ENCODE assay signal across 18 cellular contexts in the genomic region with DNA sequence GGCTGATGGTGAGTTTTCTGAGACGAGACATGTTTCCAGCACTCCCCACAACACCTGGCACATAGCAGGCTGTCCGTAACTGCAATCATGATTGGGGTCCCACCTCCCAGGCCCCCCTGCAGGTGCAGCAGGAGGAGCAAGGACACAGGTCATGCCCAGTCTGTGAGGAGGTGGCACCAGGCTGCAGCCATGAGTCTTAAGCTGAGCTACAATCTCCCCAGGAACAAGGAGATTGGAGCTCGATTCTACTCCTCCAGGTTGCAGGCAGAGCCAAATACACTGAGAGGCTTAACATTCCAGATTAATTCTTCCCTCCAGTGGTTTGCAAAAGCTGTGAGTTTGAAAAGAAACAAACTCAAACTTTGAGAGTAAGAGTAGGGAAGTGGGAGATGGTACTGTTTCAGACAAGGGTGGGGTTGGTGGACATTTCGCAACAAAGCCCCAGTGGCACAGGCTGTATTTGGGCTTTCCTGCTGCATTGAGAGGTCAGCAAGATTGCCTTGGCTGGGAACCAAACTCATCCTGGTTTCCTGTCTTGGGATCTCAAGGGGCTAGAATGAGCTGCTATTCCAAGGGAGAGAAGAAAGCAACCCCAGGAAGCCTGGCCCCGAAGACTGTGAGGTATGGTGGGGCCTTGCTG.
A peak's percentile ranks its signal among the peaks of the same experiment; 100 is the strongest.
DNase-seq lines count a peak whose midpoint lies in the region; ATAC-seq and TF ChIP-seq lines count a peak whose summit lies in the region.
"Had no signal": no experiment of that assay in that cellular context is flagged by ENCODE, and none has a peak within 500 bp of the region (broad histone marks: within the 10 kb centered on the region; RNA-seq: fewer than 3 reads in every experiment).

No MANE protein-coding gene starts in this region.

- CTCF ChIA-PET in CD4-positive, alpha-beta T cell (lab: Charles Lee) = no interaction called here

- H3K27me3 Mint-ChIP-seq in CD4-positive, alpha-beta T cell = peaks cover 3% of the 10 kb centered on the region

- H3K9me3 ChIP-seq in colonic mucosa (no peaks in the 10 kb centered on the region), lower lobe of right lung (no peaks in the 10 kb centered on the region), tibial artery (no peaks in the 10 kb centered on the region)
- H3K9me3 ChIP-seq in CD4-positive, alpha-beta T cell (ENCODE audit: control insufficient read depth, low read length) = no peaks in the 10 kb centered on the region

- ATAC-seq in lower lobe of right lung = peak; percentile 54 to 56
- no peak for ATAC-seq in CD4-positive, alpha-beta T cell (ENCODE audit: poor library complexity)
- ATAC-seq: activated CD4-positive, CD25-positive, alpha-beta regulatory T cell treated with anti-CD3 and anti-CD28 coated beads, Interleukin-2, amount 50 U/mL, for 24 hours; Panc1 had no signal

- no peaks in the 10 kb centered on the region for H3K36me3 Mint-ChIP-seq in CD4-positive, alpha-beta T cell (ENCODE audit: low read depth)
- H3K36me3 Mint-ChIP-seq: activated naive CD4-positive, alpha-beta T cell treated with anti-CD3 and anti-CD28 coated beads, Interleukin-2, amount 10 ng/mL, durations not matched to agents 7 days and 5 days; CD8-positive, alpha-beta memory T cell had no signal

- TF ChIP-seq CTCF in colonic mucosa (IDR thresholded peaks at IDR 0.05) (no peak), lower lobe of right lung (IDR thresholded peaks at IDR 0.05) (no peak), tibial artery (IDR thresholded peaks at IDR 0.05) (no peak)
- no peak for TF ChIP-seq CTCF in CD4-positive, alpha-beta T cell (IDR thresholded peaks at IDR 0.05)

- POLR2A ChIA-PET in CD4-positive, alpha-beta T cell (lab: Charles Lee) = no interaction called here

- peaks cover 2% of the 10 kb centered on the region for H3K4me1 ChIP-seq in colonic mucosa
- peaks cover 9% of the 10 kb centered on the region for H3K4me1 ChIP-seq in lower lobe of right lung
- peaks cover 3 to 31% (median 12%) of the 10 kb centered on the region in 4 donors for H3K4me1 ChIP-seq in tibial artery

- H3K4me3 ChIP-seq in colonic mucosa = no peak overlapping the region
- H3K4me3 ChIP-seq in lower lobe of right lung = no peak overlapping the region
- no peak overlapping the region for H3K4me3 ChIP-seq in tibial artery
- H3K4me3 ChIP-seq: GM23248 had no signal

- peak; percentile 63 for DNase-seq in MV-4-11 (lab: John Stamatoyannopoulos, UW)
- peak; percentile 39 for DNase-seq in colonic mucosa
- no peak for DNase-seq in lower lobe of right lung
- peak; percentile 77 to 83 for DNase-seq in tibial artery
- DNase-seq in cerebellar cortex (ENCODE audit: low spot score) = no peak
- DNase-seq in NAMALWA (ENCODE audit: low spot score) = no peak
- DNase-seq in NCI-H510A (lab: John Stamatoyannopoulos, UW) = no peak
- DNase-seq in CD4-positive, alpha-beta T cell = no peak
- DNase-seq: activated naive CD4-positive, alpha-beta T cell treated with anti-CD3 and anti-CD28 coated beads, Interleukin-2, amount 10 ng/mL, durations not matched to agents 7 days and 5 days; CD8-positive, alpha-beta memory T cell; glutamatergic neuron; GM23248; kidney; NCI-H1417 treated with DMSO at 0.1 percent for 48 hours; NCI-H446 treated with DMSO at 0.1 percent for 48 hours; stimulated activated CD4-positive, alpha-beta T cell treated with anti-CD3 and anti-CD28 coated beads, Interleukin-1b, Interleukin-23, amount 100 ng/mL, for 48 hours had no signal

- H3K4me1 Mint-ChIP-seq in CD4-positive, alpha-beta T cell (ENCODE audit: low read depth) = no peaks in the 10 kb centered on the region
- H3K4me1 Mint-ChIP-seq: activated naive CD4-positive, alpha-beta T cell treated with anti-CD3 and anti-CD28 coated beads, Interleukin-2, amount 10 ng/mL, durations not matched to agents 7 days and 5 days; CD8-positive, alpha-beta memory T cell had no signal

- H3K27me3 ChIP-seq in colonic mucosa = no peaks in the 10 kb centered on the region
- no peaks in the 10 kb centered on the region for H3K27me3 ChIP-seq in lower lobe of right lung (ENCODE audit: low read depth)
- H3K27me3 ChIP-seq in tibial artery = no peaks in the 10 kb centered on the region
- H3K27me3 ChIP-seq in CD4-positive, alpha-beta T cell (ENCODE audit: control insufficient read depth, insufficient read depth, low read length) = no peaks in the 10 kb centered on the region

- intact Hi-C loops in colonic mucosa (cut with DNase I) = no loop called here
- intact Hi-C loops in lower lobe of right lung (cut with DNase I) = no loop called here
- intact Hi-C loops in tibial artery (cut with DNase I; ENCODE audit: low total_unique reads) = no loop called here
- intact Hi-C loops in CD4-positive, alpha-beta T cell (cut with DNase I, micrococcal nuclease) = no loop called here

- H3K27ac Mint-ChIP-seq in CD4-positive, alpha-beta T cell = no peak overlapping the region
- H3K27ac Mint-ChIP-seq: activated naive CD4-positive, alpha-beta T cell treated with anti-CD3 and anti-CD28 coated beads, Interleukin-2, amount 10 ng/mL, durations not matched to agents 7 days and 5 days; CD8-positive, alpha-beta memory T cell had no signal

- H3K27ac ChIP-seq in colonic mucosa = no peak overlapping the region
- H3K27ac ChIP-seq in lower lobe of right lung = no peak overlapping the region
- H3K27ac ChIP-seq in tibial artery = no peak overlapping the region
- no peak overlapping the region for H3K27ac ChIP-seq in CD4-positive, alpha-beta T cell (ENCODE audit: low read depth, low read length)
- H3K27ac ChIP-seq: GM23248 had no signal

- no peak overlapping the region for H3K4me3 Mint-ChIP-seq in CD4-positive, alpha-beta T cell
- H3K4me3 Mint-ChIP-seq: activated naive CD4-positive, alpha-beta T cell treated with anti-CD3 and anti-CD28 coated beads, Interleukin-2, amount 10 ng/mL, durations not matched to agents 7 days and 5 days; CD8-positive, alpha-beta memory T cell had no signal

- H3K9me3 Mint-ChIP-seq in CD4-positive, alpha-beta T cell = no peaks in the 10 kb centered on the region
- H3K9me3 Mint-ChIP-seq: activated naive CD4-positive, alpha-beta T cell treated with anti-CD3 and anti-CD28 coated beads, Interleukin-2, amount 10 ng/mL, durations not matched to agents 7 days and 5 days; CD8-positive, alpha-beta memory T cell had no signal

- H3K36me3 ChIP-seq in colonic mucosa (no peaks in the 10 kb centered on the region), lower lobe of right lung (no peaks in the 10 kb centered on the region), tibial artery (no peaks in the 10 kb centered on the region)

- H3K9ac ChIP-seq in colonic mucosa (ENCODE audit: low read depth in 2 of 2, low read length in 2 of 2) = no peak overlapping the region
- H3K9ac ChIP-seq: GM23248 had no signal

Comparison
In these comparisons a context has a peak if more than half of its experiments do, and no peak if none do; other contexts are left out.
1. DNase-seq: peak in MV-4-11 (single experiment), colonic mucosa (single experiment) and tibial artery (2 of 2); none in lower lobe of right lung (single experiment), cerebellar cortex (single experiment), NAMALWA (single experiment), NCI-H510A (single experiment) and CD4-positive, alpha-beta T cell (0 of 10).